ENCODE assay signal across 9 cellular contexts in genomic region chr11:73314121-73314948, GRCh38. TPM values are rescaled to one million over a fixed set of nuclear protein-coding genes. Genes with fewer than 3 reads are reported as not detected.
DNase-seq lines count a peak whose midpoint lies in the region; ATAC-seq and TF ChIP-seq lines count a peak whose summit lies in the region.
"Had no signal": no experiment of that assay in that cellular context is flagged by ENCODE, and none has a peak within 500 bp of the region (broad histone marks: within the 10 kb centered on the region; RNA-seq: fewer than 3 reads in every experiment).

No MANE protein-coding gene starts in this region.

- H3K4me1 Mint-ChIP-seq in endodermal cell (peaks cover 24% of the 10 kb centered on the region), nephron (peaks cover 77% of the 10 kb centered on the region)

- no peak overlapping the region for H3K27ac ChIP-seq in endodermal cell (ENCODE audit: low read depth, low read length)
- H3K27ac ChIP-seq: epithelial cell of prostate had no signal

- DNase-seq in Caki2 (ENCODE audit: low read depth) (peak; percentile 63), LHCN-M2 (ENCODE audit: low read depth) (peak; percentile 78), endodermal cell (peak; percentile 88), COR-L47 (lab: John Stamatoyannopoulos, UW) (no peak), T-helper 2 cell (no peak), NCI-H1417 (lab: John Stamatoyannopoulos, UW) (no peak)

- WGBS in endodermal cell (ENCODE audit: insufficient coverage in 1 of 2, insufficient read length in 1 of 2), 2 experiments = 51 to 77% methylated on average over 7 to 11 of the region's 11 CpGs

- H3K36me3 Mint-ChIP-seq in endodermal cell (ENCODE audit: low read depth) (peaks cover 26% of the 10 kb centered on the region), nephron (ENCODE audit: low read depth) (peaks cover 21% of the 10 kb centered on the region)

- peak overlapping the region; percentile 83 for H3K27ac Mint-ChIP-seq in endodermal cell
- H3K27ac Mint-ChIP-seq in nephron = peak overlapping the region; percentile 89 to 97 (median 96)

- H3K9me3 Mint-ChIP-seq in endodermal cell (no peaks in the 10 kb centered on the region), nephron (no peaks in the 10 kb centered on the region)

- H3K36me3 ChIP-seq in endodermal cell (ENCODE audit: control insufficient read depth, insufficient read depth, low read length) = peaks cover 9% of the 10 kb centered on the region

- H3K4me1 ChIP-seq in endodermal cell (ENCODE audit: control insufficient read depth, insufficient read depth, low read length) = peaks cover 26% of the 10 kb centered on the region

- no peak overlapping the region for H3K4me3 Mint-ChIP-seq in endodermal cell
- peak overlapping the region; percentile 84 to 92 (median 85) for H3K4me3 Mint-ChIP-seq in nephron

- no peak for ATAC-seq in HG02642 (IDR thresholded peaks at IDR 0.05; ENCODE audit: poor library complexity, unreplicated experiment)

- TF ChIP-seq CTCF in endodermal cell (conservative IDR thresholded peaks at IDR 0.05) (no peak), nephron (IDR thresholded peaks at IDR 0.05; ENCODE audit: unreplicated experiment in 3 of 3) (no peak)

- no peaks in the 10 kb centered on the region for H3K9me3 ChIP-seq in endodermal cell (ENCODE audit: control insufficient read depth, low read length)

- H3K27me3 Mint-ChIP-seq in endodermal cell (ENCODE audit: insufficient read depth) (peaks cover 11% of the 10 kb centered on the region), nephron (ENCODE audit: low read depth) (no peaks in the 10 kb centered on the region)

- no peaks in the 10 kb centered on the region for H3K27me3 ChIP-seq in endodermal cell (ENCODE audit: control insufficient read depth, insufficient read depth, low read length, poor library complexity, severe bottlenecking)

- H3K9ac ChIP-seq in endodermal cell (ENCODE audit: extremely low read depth, low read length, poor library complexity, severe bottlenecking) = no peak overlapping the region

- in situ Hi-C loops in Caki2 (cut with HindIII; ENCODE audit: low pct_unique_long_range_greater_than_20kb, low sequenced_read_pairs) = no loop called here

- H3K4me3 ChIP-seq in endodermal cell (ENCODE audit: low read length) = peak overlapping the region; percentile 4

RNA-seq across cellular contexts. Expression of gene ARHGEF17, which starts 6.3 kb away (rescaled TPM):
- 3.9 and 6.0 TPM in 2 replicates for total RNA-seq in Caki2 (2014; rRNA removed; shearing (Covaris generic); ENCODE audit: low replicate concordance)
- total RNA-seq in LHCN-M2 (2014; rRNA removed) (13.8 and 15.7 TPM in 2 replicates), endodermal cell (10 to 100 TPM; 31.0 to 39.0 TPM)
- polyA plus RNA-seq in LHCN-M2 (2012) = 33.9 TPM
- polyA plus RNA-seq in endodermal cell (2013, experiment 1 of 2) = 52.4 TPM
- polyA plus RNA-seq in endodermal cell (2013, experiment 2 of 2) = 45.3 TPM

RNA-seq across cellular contexts. Expression of gene P2RY6, which starts 42.2 kb away (rescaled TPM):
- total RNA-seq in Caki2 (2014; rRNA removed; shearing (Covaris generic); ENCODE audit: low replicate concordance) = 0.41 TPM in 1 of 2 replicates, not detected in the other
- 0.17 TPM in 1 of 2 replicates, not detected in the other for total RNA-seq in LHCN-M2 (2014; rRNA removed)
- 0.60 TPM for polyA plus RNA-seq in LHCN-M2 (2012)
- under 1 TPM; 0.31 to 0.37 TPM for total RNA-seq in endodermal cell
- polyA plus RNA-seq in endodermal cell (2013, experiment 1 of 2) = 0.11 TPM
- not detected for polyA plus RNA-seq in endodermal cell (2013, experiment 2 of 2)

Comparison
In these comparisons a context has a peak if more than half of its experiments do, and no peak if none do; other contexts are left out.
1. DNase-seq: peak in Caki2 (single experiment), LHCN-M2 (single experiment) and endodermal cell (single experiment); none in COR-L47 (single experiment), T-helper 2 cell (0 of 5) and NCI-H1417 (0 of 3).